24 cellular contexts compared by ENCODE assay signal in genomic region chr7:134842901-134843300, GRCh38.
A peak's percentile ranks its signal among the peaks of the same experiment; 100 is the strongest.
DNase-seq lines count a peak whose midpoint lies in the region; ATAC-seq and TF ChIP-seq lines count a peak whose summit lies in the region.
"Had no signal": no experiment of that assay in that cellular context is flagged by ENCODE, and none has a peak within 500 bp of the region (broad histone marks: within the 10 kb centered on the region; RNA-seq: fewer than 3 reads in every experiment).

No MANE protein-coding gene starts in this region.

- intact Hi-C loops in left cardiac atrium (cut with DNase I) (no loop called here), sciatic nerve (cut with DNase I) (no loop called here), upper lobe of right lung (cut with DNase I) (no loop called here), OCI-LY7 (cut with micrococcal nuclease; ENCODE audit: unreplicated experiment) (no loop called here)

- no peak overlapping the region for H3K4me3 ChIP-seq in GM23248
- H3K4me3 ChIP-seq in brain microvascular endothelial cell (ENCODE audit: low read depth, low read length) = no peak overlapping the region
- H3K4me3 ChIP-seq in upper lobe of right lung = no peak overlapping the region
- H3K4me3 ChIP-seq in OCI-LY7 (ENCODE audit: low read depth, low read length, poor library complexity, severe bottlenecking) = no peak overlapping the region
- H3K4me3 ChIP-seq: body of pancreas, MG63, ovary had no signal

- H3K36me3 ChIP-seq in GM23248 (ENCODE audit: low read depth) (peaks cover 58% of the 10 kb centered on the region), brain microvascular endothelial cell (replicated peaks) (peaks cover 58% of the 10 kb centered on the region), upper lobe of right lung (peaks cover 9% of the 10 kb centered on the region), OCI-LY7 (ENCODE audit: insufficient read depth, low read length) (no peaks in the 10 kb centered on the region)
- H3K36me3 ChIP-seq: ovary had no signal

- H3K4me2 ChIP-seq in GM23248 (ENCODE audit: unreplicated experiment) = no peak overlapping the region
- no peak overlapping the region for H3K4me2 ChIP-seq in OCI-LY7 (ENCODE audit: low read length)

- no peaks in the 10 kb centered on the region for H3K9me2 ChIP-seq in GM23248 (ENCODE audit: insufficient read depth)
- H3K9me2 ChIP-seq in OCI-LY7 (ENCODE audit: insufficient read depth, low read length) = no peaks in the 10 kb centered on the region

- no TSS peak for BruUV-seq in OCI-LY7 (replicated peaks; lab: Mats Ljungman, UMichigan)

- in situ Hi-C loops in GM23248 (cut with MboI) = no loop called here
- in situ Hi-C loops in brain microvascular endothelial cell (cut with HindIII; ENCODE audit: low pct_ligation_motif_present, low sequenced_read_pairs) = no loop called here

- POLR2A ChIA-PET in OCI-LY7 (lab: Charles Lee) = interaction anchor here (0.5 to 0.7 kb wide), 2 partner anchors 13 to 15 kb away, joined by 4 to 6 read pairs; no protein-coding TSS in a partner anchor

- H2AFZ ChIP-seq in GM23248 = no peak overlapping the region
- H2AFZ ChIP-seq in OCI-LY7 (ENCODE audit: low read length) = no peak overlapping the region

- H4K20me1 ChIP-seq in GM23248 (ENCODE audit: insufficient read depth) (peaks cover 15% of the 10 kb centered on the region; the same call in 1 of the 2 replicates), OCI-LY7 (ENCODE audit: insufficient read depth, low read length) (no peaks in the 10 kb centered on the region)

- peaks cover 100% of the 10 kb centered on the region for H3K79me2 ChIP-seq in GM23248 (ENCODE audit: insufficient read depth)
- no peaks in the 10 kb centered on the region for H3K79me2 ChIP-seq in OCI-LY7 (ENCODE audit: insufficient read depth, low read depth, low read length)

- 85% methylated on average over 8 of the region's 8 CpGs for WGBS in GM23248 (ENCODE audit: low coverage in 1 of 2, low lambda C conversion rate in 2 of 2, missing lambda C conversion rate in 2 of 2), 2 experiments

- H3K9ac ChIP-seq in GM23248 = no peak overlapping the region

- DNase-seq in GM23248 (no peak), brain microvascular endothelial cell (no peak), left cardiac atrium (peak; percentile 40), sciatic nerve (ENCODE audit: low spot score) (no peak), anterior cingulate cortex (lab: John Stamatoyannopoulos, UW) (no peak), upper lobe of right lung (no peak), OCI-LY7 (ENCODE audit: low spot score) (no peak)
- no peak for DNase-seq in stimulated activated CD4-positive, alpha-beta T cell treated with anti-CD3 and anti-CD28 coated beads, Interleukin-1b, Interleukin-23, amount 100 ng/mL, for 48 hours
- DNase-seq: activated CD4-positive, alpha-beta T cell treated with anti-CD3 and anti-CD28 coated beads, Interleukin-2, amount 10 ng/mL, durations not matched to agents 7 days and 5 days; activated CD8-positive, alpha-beta memory T cell treated with anti-CD3 and anti-CD28 coated beads, Interleukin-2, amount 10 ng/mL, durations not matched to agents 7 days and 5 days; activated naive CD4-positive, alpha-beta T cell treated with anti-CD3 and anti-CD28 coated beads, Interleukin-2, amount 50 U/mL, for 16 hours; body of pancreas; CD8-positive, alpha-beta memory T cell; foreskin melanocyte; H9; kidney; MG63; naive thymus-derived CD4-positive, alpha-beta T cell; NCI-H1436; NCI-H510A; NK-92 treated with Interleukin-12 subunit alpha and Interleukin-12 subunit beta, amount 100 ng/mL, for 24 hours; T-helper 17 cell had no signal

- H3K27ac ChIP-seq in GM23248 = 0 out of 2 replicates have a peak overlapping the region, but pooled peaks have one; percentile 12
- H3K27ac ChIP-seq in brain microvascular endothelial cell = peak overlapping the region; percentile 24
- no peak overlapping the region for H3K27ac ChIP-seq in upper lobe of right lung
- no peak overlapping the region for H3K27ac ChIP-seq in OCI-LY7 (ENCODE audit: low read depth, low read length, poor library complexity, severe bottlenecking)
- H3K27ac ChIP-seq: body of pancreas had no signal

- no peaks in the 10 kb centered on the region for H3K27me3 ChIP-seq in GM23248 (replicated peaks; ENCODE audit: insufficient read depth)
- no peaks in the 10 kb centered on the region for H3K27me3 ChIP-seq in brain microvascular endothelial cell (replicated peaks)
- no peaks in the 10 kb centered on the region for H3K27me3 ChIP-seq in upper lobe of right lung
- H3K27me3 ChIP-seq: body of pancreas, MG63, ovary had no signal

- H3K4me1 ChIP-seq in GM23248 (ENCODE audit: insufficient read depth) (peaks cover 26% of the 10 kb centered on the region), upper lobe of right lung (no peaks in the 10 kb centered on the region), OCI-LY7 (ENCODE audit: insufficient read depth, low read length, poor library complexity, severe bottlenecking) (no peaks in the 10 kb centered on the region)

- TF ChIP-seq CTCF in brain microvascular endothelial cell (IDR thresholded peaks at IDR 0.05; ENCODE audit: low read depth, low read length, missing control alignments) = no peak
- no peak for TF ChIP-seq CTCF in upper lobe of right lung (IDR thresholded peaks at IDR 0.05)
- TF ChIP-seq CTCF in OCI-LY7 (conservative IDR thresholded peaks at IDR 0.05; ENCODE audit: low read length) = no peak

- H3K9me3 ChIP-seq in GM23248 (ENCODE audit: low read depth) (no peaks in the 10 kb centered on the region), upper lobe of right lung (no peaks in the 10 kb centered on the region), OCI-LY7 (ENCODE audit: low read length) (no peaks in the 10 kb centered on the region)
- H3K9me3 ChIP-seq: body of pancreas, MG63, ovary had no signal

- H3F3A ChIP-seq in GM23248 (ENCODE audit: insufficient read depth) = peaks cover 88% of the 10 kb centered on the region

- CTCF ChIA-PET in OCI-LY7 (lab: Charles Lee; ENCODE audit: unreplicated experiment) = no interaction called here

- ATAC-seq in left cardiac atrium (peak; percentile 31 to 37), sciatic nerve (peak; percentile 26), upper lobe of right lung (no peak)
- ATAC-seq: activated CD8-positive, alpha-beta memory T cell treated with anti-CD3 and anti-CD28 coated beads, Interleukin-2, amount 10 ng/mL, durations not matched to agents 7 days and 5 days; body of pancreas; naive thymus-derived CD4-positive, alpha-beta T cell; Panc1; T-helper 17 cell had no signal

Comparison
In these comparisons a context has a peak if more than half of its experiments do, and no peak if none do; other contexts are left out.
1. H3K27ac ChIP-seq: peak in GM23248 (single experiment) and brain microvascular endothelial cell (single experiment); none in upper lobe of right lung (single experiment) and OCI-LY7 (single experiment).